In the genomic region with DNA sequence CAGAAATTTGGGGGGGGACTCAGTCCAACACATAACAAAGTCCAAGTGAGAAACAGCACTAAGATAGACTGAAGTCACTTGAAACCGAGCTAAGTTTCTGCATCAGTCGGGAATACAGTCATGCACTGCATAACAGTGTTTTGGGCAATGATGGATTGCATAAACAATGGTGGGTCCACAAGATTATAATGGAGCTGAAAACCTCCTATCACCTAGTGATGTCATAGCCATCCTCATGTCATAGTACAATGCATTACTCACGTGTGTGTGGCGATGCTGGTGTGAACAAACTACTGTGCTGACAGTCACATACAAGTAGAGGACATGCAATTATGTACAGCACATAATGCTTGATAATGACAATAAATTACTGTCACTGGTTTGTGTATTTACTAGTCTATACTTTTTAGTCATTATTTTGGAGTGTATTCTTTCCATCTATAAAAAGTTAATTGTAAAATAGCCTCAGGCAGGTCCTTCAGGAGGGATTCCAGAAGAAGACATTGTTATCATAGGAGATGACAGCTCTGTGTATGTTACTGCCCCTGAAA, we compare ENCODE assay signal across 24 cellular contexts.
"Had no signal": no experiment of that assay in that cellular context is flagged by ENCODE, and none has a peak within 500 bp of the region (broad histone marks: within the 10 kb centered on the region; RNA-seq: fewer than 3 reads in every experiment).

No MANE protein-coding gene starts in this region.

- H3K27me3 ChIP-seq: foreskin keratinocyte, heart left ventricle, hepatocyte, left lung, neural progenitor cell, stomach, thyroid gland, vagina had no signal

- H3K4me1 ChIP-seq: foreskin keratinocyte, gastroesophageal sphincter, left lung, parathyroid adenoma, stomach, vagina had no signal

- H3K27ac ChIP-seq: foreskin keratinocyte, gastroesophageal sphincter, heart left ventricle, hepatocyte, left lung, neural progenitor cell, parathyroid adenoma, stomach, thyroid gland, vagina had no signal

- H3K36me3 Mint-ChIP-seq: mesothelial cell of epicardium; naive B cell; natural killer cell treated with Interleukin-12 subunit alpha and Interleukin-12 subunit beta and Interleukin-15 and Interleukin-18, amount 100 ng/mL, for 72 hours; neural progenitor cell; stimulated activated effector memory CD8-positive, alpha-beta T cell treated with anti-CD3 and anti-CD28 coated beads, Interleukin-12 subunit alpha, Interleukin-12 subunit beta, amount 100 ng/mL, for 72 hours had no signal

- H3K9me3 ChIP-seq: gastroesophageal sphincter, heart left ventricle, left lung, mucosa of descending colon, stomach, thyroid gland, vagina had no signal

- H3K36me3 ChIP-seq: gastroesophageal sphincter, heart left ventricle, left lung, neural progenitor cell, stomach, thyroid gland, vagina had no signal

- H3K4me1 Mint-ChIP-seq: stimulated activated effector memory CD8-positive, alpha-beta T cell treated with anti-CD3 and anti-CD28 coated beads, Interleukin-12 subunit alpha, Interleukin-12 subunit beta, amount 100 ng/mL, for 72 hours had no signal

- H3K4me3 Mint-ChIP-seq: mesothelial cell of epicardium; naive B cell; natural killer cell treated with Interleukin-12 subunit alpha and Interleukin-12 subunit beta and Interleukin-15 and Interleukin-18, amount 100 ng/mL, for 72 hours; neural progenitor cell; stimulated activated effector memory CD8-positive, alpha-beta T cell treated with anti-CD3 and anti-CD28 coated beads, Interleukin-12 subunit alpha, Interleukin-12 subunit beta, amount 100 ng/mL, for 72 hours had no signal

- H3K4me3 ChIP-seq: gastroesophageal sphincter, heart left ventricle, hepatocyte, left lung, mucosa of descending colon, neural progenitor cell, stomach, thyroid gland, vagina had no signal

- H3K9me3 Mint-ChIP-seq: mesothelial cell of epicardium; naive B cell; natural killer cell treated with Interleukin-12 subunit alpha and Interleukin-12 subunit beta and Interleukin-15 and Interleukin-18, amount 100 ng/mL, for 72 hours; neural progenitor cell; stimulated activated effector memory CD8-positive, alpha-beta T cell treated with anti-CD3 and anti-CD28 coated beads, Interleukin-12 subunit alpha, Interleukin-12 subunit beta, amount 100 ng/mL, for 72 hours had no signal

- H3K27ac Mint-ChIP-seq: mesothelial cell of epicardium; naive B cell; natural killer cell treated with Interleukin-12 subunit alpha and Interleukin-12 subunit beta and Interleukin-15 and Interleukin-18, amount 100 ng/mL, for 72 hours; neural progenitor cell; stimulated activated effector memory CD8-positive, alpha-beta T cell treated with anti-CD3 and anti-CD28 coated beads, Interleukin-12 subunit alpha, Interleukin-12 subunit beta, amount 100 ng/mL, for 72 hours had no signal

- DNase-seq: cortex of kidney; effector CD4-positive, alpha-beta T cell; foreskin keratinocyte; heart left ventricle; left cardiac atrium; left lung; mesenchymal stem cell; mucosa of descending colon; naive B cell; stimulated activated CD4-positive, alpha-beta T cell treated with anti-CD3 and anti-CD28 coated beads, Interleukin-2, amount 100 ng/mL, for 24 hours; stimulated activated CD4-positive, alpha-beta T cell treated with anti-CD3 and anti-CD28 coated beads, Interleukin-4, amount 100 ng/mL, for 24 hours; stimulated activated naive CD4-positive, alpha-beta T cell treated with Interleukin-2 at 50 U/mL for 16 hours; stomach; thyroid gland; trophoblast cell had no signal

- ATAC-seq: foreskin keratinocyte; gastroesophageal sphincter; heart left ventricle; left cardiac atrium; left lung; mucosa of descending colon; sciatic nerve; stimulated activated effector memory CD8-positive, alpha-beta T cell treated with anti-CD3 and anti-CD28 coated beads, Interleukin-12 subunit alpha, Interleukin-12 subunit beta, amount 100 ng/mL, for 72 hours had no signal
